1 cellular context compared by ENCODE assay signal in the genomic region with DNA sequence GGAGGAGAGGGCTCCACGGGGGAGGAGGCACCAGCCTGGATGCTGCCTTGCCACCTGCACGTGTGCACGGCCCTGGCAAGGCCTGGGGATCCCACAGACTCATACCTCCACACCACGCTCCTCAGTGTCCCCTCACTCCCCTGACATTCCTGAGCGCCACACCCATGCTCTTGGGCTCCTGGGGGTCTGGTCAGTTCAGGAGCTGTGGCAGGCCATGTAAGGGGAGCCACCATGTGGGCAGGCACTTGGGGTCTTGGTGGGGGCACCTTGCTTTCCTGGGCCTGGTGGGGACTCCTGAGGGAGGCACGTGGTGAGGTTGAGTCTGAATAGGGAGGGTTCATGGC.
TF ChIP-seq lines count a peak whose summit lies in the region.

No MANE protein-coding gene starts in this region.

TF ChIP-seq in K562, 482 proteins besides CTCF, POLR2A, EP300 and RAD21:
- 0 out of 2 replicates have a peak, but pooled peaks have one; percentile 39 for TF ChIP-seq TAF15 (IDR thresholded peaks at IDR 0.05; ENCODE audit: low read depth, low read length)
- no peak for TF ChIP-seq RB1 (IDR thresholded peaks at IDR 0.05; ENCODE audit: low read depth)
TF ChIP-seq in K562: peak in this region for 1.
